14 cellular contexts compared by ENCODE assay signal in the genomic region with DNA sequence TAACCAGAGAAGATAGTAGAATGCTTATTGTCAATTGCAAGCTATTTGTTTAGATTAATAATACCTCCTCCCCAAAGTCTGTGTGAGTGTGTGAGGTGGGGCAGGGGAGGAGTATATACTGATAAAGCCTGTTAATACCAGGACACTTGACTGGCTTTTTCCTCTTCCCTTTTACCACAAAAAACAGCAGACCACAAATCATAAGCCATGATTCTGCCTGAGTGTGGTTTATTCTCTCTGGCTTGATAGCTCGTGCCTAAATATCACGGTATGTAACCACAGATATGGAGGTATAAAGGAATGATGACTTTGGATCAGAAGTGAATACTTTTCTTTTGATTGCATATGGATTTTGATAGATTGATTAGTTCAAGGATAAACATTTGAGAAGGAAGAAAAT. TPM values are rescaled to one million over a fixed set of nuclear protein-coding genes. Genes with fewer than 3 reads are reported as not detected.
"Had no signal": no experiment of that assay in that cellular context is flagged by ENCODE, and none has a peak within 500 bp of the region (broad histone marks: within the 10 kb centered on the region; RNA-seq: fewer than 3 reads in every experiment).

No MANE protein-coding gene starts in this region.

- H3K9me3 ChIP-seq: tibial nerve, vagina had no signal

- ATAC-seq: stimulated activated naive B cell treated with anti-CD40 and anti-IgM and Interleukin-4, amounts not matched to agents 10 μg/mL and 1 μg/mL and 100 μg/mL, for 72 hours had no signal

- H3K79me2 ChIP-seq: parathyroid adenoma had no signal

- H3K4me1 ChIP-seq: parathyroid adenoma had no signal

- H3K4me3 ChIP-seq: lung, tibial nerve, vagina had no signal

- DNase-seq: activated B cell treated with CpG ODN at 0.5 μM for 24 hours; activated CD4-positive, alpha-beta T cell treated with anti-CD3 and anti-CD28 coated beads, Interleukin-2, amount 50 U/mL, for 1 hour; activated CD8-positive, alpha-beta memory T cell treated with anti-CD3 and anti-CD28 coated beads for 24 hours; activated naive CD4-positive, alpha-beta T cell treated with anti-CD3 and anti-CD28 coated beads, Interleukin-2, amount 10 ng/mL, durations not matched to agents 7 days and 5 days; brain microvascular endothelial cell; effector memory CD8-positive, alpha-beta T cell; islet precursor cell; naive B cell; stimulated activated CD4-positive, alpha-beta T cell treated with anti-CD3 and anti-CD28 coated beads, Interleukin-2, amount 100 ng/mL, for 48 hours; stimulated activated naive B cell treated with anti-CD40 and anti-IgM and Interleukin-4, amounts not matched to agents 10 μg/mL and 1 μg/mL and 100 μg/mL, for 72 hours had no signal

- H2AFZ ChIP-seq: parathyroid adenoma had no signal

- H3K36me3 ChIP-seq: brain microvascular endothelial cell, vagina had no signal

- H3K27ac ChIP-seq: brain microvascular endothelial cell, parathyroid adenoma, tibial nerve, vagina had no signal

RNA-seq across cellular contexts. Expression of a gene that starts 21.9 kb away (rescaled TPM):
- total RNA-seq: activated B cell treated with CpG ODN at 0.5 μM for 24 hours had no signal
